Comparison of ENCODE assay signal across 7 cellular contexts in genomic region chr18:56702946-56703345, GRCh38. TPM values are rescaled to one million over a fixed set of nuclear protein-coding genes. Genes with fewer than 3 reads are reported as not detected.
DNase-seq lines count a peak whose midpoint lies in the region; ATAC-seq and TF ChIP-seq lines count a peak whose summit lies in the region.

No MANE protein-coding gene starts in this region.

- TF ChIP-seq POLR2A in GM18505 (IDR thresholded peaks at IDR 0.05; ENCODE audit: borderline replicate concordance, extremely low read depth, insufficient read depth, insufficient read length): no peak

- H3K56ac ChIP-seq in mesendoderm (ENCODE audit: low read length): no peak overlapping the region

- H3K4me3 ChIP-seq in H7 (ENCODE audit: insufficient read depth, low read depth, low read length): no peak overlapping the region
- no peak overlapping the region for H3K4me3 ChIP-seq in cardiac fibroblast (replicated peaks in 1 of 2; ENCODE audit: low read depth in 2 of 2, low read length in 2 of 2)
- H3K4me3 ChIP-seq in mesendoderm (ENCODE audit: low read length): no peak overlapping the region

- H3K79me2 ChIP-seq in mesendoderm (ENCODE audit: control insufficient read depth, insufficient read depth, low read length): no peaks in the 10 kb centered on the region

- H3K36me3 ChIP-seq in H7 (replicated peaks; ENCODE audit: control insufficient read depth, insufficient read depth, low read length) (no peaks in the 10 kb centered on the region), mesendoderm (ENCODE audit: control insufficient read depth, insufficient read depth, low read length) (no peaks in the 10 kb centered on the region)

- no peak overlapping the region for H2BK15ac ChIP-seq in mesendoderm (replicated peaks; ENCODE audit: low read depth)

- no peak overlapping the region for H4K5ac ChIP-seq in mesendoderm (ENCODE audit: low read length)

- H3K79me1 ChIP-seq in mesendoderm (ENCODE audit: low read length): no peaks in the 10 kb centered on the region

- no peak for ATAC-seq in GM18505 (IDR thresholded peaks at IDR 0.05; ENCODE audit: unreplicated experiment)
- ATAC-seq in HG02588 (IDR thresholded peaks at IDR 0.05; ENCODE audit: unreplicated experiment): no peak

- no peak overlapping the region for H3K18ac ChIP-seq in mesendoderm (ENCODE audit: low read length)

- no peak overlapping the region for H3K4me2 ChIP-seq in mesendoderm (ENCODE audit: low read length)

- H3K23ac ChIP-seq in mesendoderm (ENCODE audit: low read length): no peak overlapping the region

- peak; percentile 22 for DNase-seq in DMS114 treated with DMSO at 0.1 percent for 48 hours (lab: John Stamatoyannopoulos, UW; ENCODE audit: unreplicated experiment)
- DNase-seq in H7: peak; percentile 36
- peak; percentile 82 for DNase-seq in NCI-H69 (lab: John Stamatoyannopoulos, UW)
- peak; percentile 55 to 71 for DNase-seq in cardiac fibroblast (ENCODE audit: low read depth in 2 of 2)
- DNase-seq in mesendoderm: peak; percentile 36

- no peak overlapping the region for H3K27ac ChIP-seq in mesendoderm (ENCODE audit: low read depth, low read length)

- H2AK5ac ChIP-seq in mesendoderm (ENCODE audit: low read length): no peak overlapping the region

- H2BK5ac ChIP-seq in mesendoderm (ENCODE audit: low read length): no peak overlapping the region

- H3K4me1 ChIP-seq in mesendoderm (ENCODE audit: control insufficient read depth, low read depth, low read length): no peaks in the 10 kb centered on the region

- no peak overlapping the region for H3K9ac ChIP-seq in mesendoderm (ENCODE audit: low read length)

- no peaks in the 10 kb centered on the region for H3K27me3 ChIP-seq in H7 (ENCODE audit: control insufficient read depth, insufficient read depth, low read length)
- no peaks in the 10 kb centered on the region for H3K27me3 ChIP-seq in mesendoderm (ENCODE audit: insufficient read depth, low read length, poor library complexity)

- no CpG with 5 or more reads among the region's 5 CpGs for WGBS in mesendoderm (ENCODE audit: extremely low coverage, insufficient coverage, low lambda C conversion rate)

- H2BK120ac ChIP-seq in mesendoderm (ENCODE audit: low read depth, low read length): no peak overlapping the region

- no peak overlapping the region for H4K8ac ChIP-seq in mesendoderm (ENCODE audit: low read depth, low read length)

- peak; percentile 54 for TF ChIP-seq CTCF in cardiac fibroblast (IDR thresholded peaks at IDR 0.05; ENCODE audit: low read depth, low read length)

- no peak overlapping the region for H3K4ac ChIP-seq in mesendoderm (ENCODE audit: low read depth, low read length)

RNA-seq across cellular contexts. Expression of gene WDR7, which starts 51.8 kb away (rescaled TPM):
- 6.2 and 13.0 TPM in 2 replicates for total RNA-seq in H7 (2014; rRNA removed; shearing (Covaris generic))
- 10.4 TPM for polyA plus RNA-seq in mesendoderm (2013, experiment 1 of 2)
- 9.8 TPM for polyA plus RNA-seq in mesendoderm (2013, experiment 2 of 2)

Comparison
In these comparisons a context has a peak if more than half of its experiments do, and no peak if none do; other contexts are left out.
1. DNase-seq: peak in every context shown above with its lines; median percentile 82 in NCI-H69; 63 in cardiac fibroblast; 36 in H7; 36 in mesendoderm; 22 in DMS114 treated with DMSO at 0.1 percent for 48 hours.